In the genomic region with DNA sequence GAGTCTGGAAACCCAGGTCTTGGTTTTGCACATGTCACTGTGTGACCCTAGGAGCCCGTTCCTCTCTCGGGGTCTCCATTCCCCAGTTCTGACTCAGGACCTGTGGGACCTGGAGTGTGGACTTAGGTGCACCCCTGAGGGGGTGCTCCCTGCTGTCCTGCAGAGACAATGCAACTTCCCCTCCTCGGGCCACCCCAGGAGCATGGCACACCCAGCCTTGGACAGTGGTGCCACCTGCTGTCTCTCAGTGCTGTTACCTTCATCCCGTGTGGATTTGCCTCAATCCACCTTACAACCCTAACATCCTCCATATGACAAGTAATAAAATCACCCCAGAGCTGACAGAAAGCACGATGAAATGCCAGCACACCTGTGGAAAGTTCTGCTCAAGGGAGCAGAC, we compare ENCODE assay signal across 2 cellular contexts.
A peak's percentile ranks its signal among the peaks of the same experiment; 100 is the strongest.
TF ChIP-seq lines count a peak whose summit lies in the region.

No MANE protein-coding gene starts in this region.

TF ChIP-seq in K562, 482 proteins besides CTCF, POLR2A, EP300 and RAD21 (continues in another document):
- TF ChIP-seq ZEB2 (IDR thresholded peaks at IDR 0.05) (no peak), ZFP30 (CRISPR knock-in tag; IDR thresholded peaks at IDR 0.05; ENCODE audit: borderline replicate concordance) (no peak), NFE2L1 (tag; IDR thresholded peaks at IDR 0.05; ENCODE audit: borderline replicate concordance, low read depth) (no peak), NR4A1 (CRISPR knock-in tag; IDR thresholded peaks at IDR 0.05) (no peak), NR4A1 (tag; IDR thresholded peaks at IDR 0.05) (no peak), HNRNPUL1 (IDR thresholded peaks at IDR 0.05; ENCODE audit: low read length) (no peak), ZNF561 (CRISPR knock-in tag; conservative IDR thresholded peaks at IDR 0.05) (no peak), FOXJ2 (tag; IDR thresholded peaks at IDR 0.05) (no peak), ZZZ3 (IDR thresholded peaks at IDR 0.05) (no peak), RBM15 (IDR thresholded peaks at IDR 0.05; ENCODE audit: insufficient read depth, low read length) (no peak), PHF21A (IDR thresholded peaks at IDR 0.05; ENCODE audit: borderline replicate concordance, low read depth) (no peak), ZNF224 (CRISPR knock-in tag; IDR thresholded peaks at IDR 0.05) (no peak)
- TF ChIP-seq, protein P1, sequence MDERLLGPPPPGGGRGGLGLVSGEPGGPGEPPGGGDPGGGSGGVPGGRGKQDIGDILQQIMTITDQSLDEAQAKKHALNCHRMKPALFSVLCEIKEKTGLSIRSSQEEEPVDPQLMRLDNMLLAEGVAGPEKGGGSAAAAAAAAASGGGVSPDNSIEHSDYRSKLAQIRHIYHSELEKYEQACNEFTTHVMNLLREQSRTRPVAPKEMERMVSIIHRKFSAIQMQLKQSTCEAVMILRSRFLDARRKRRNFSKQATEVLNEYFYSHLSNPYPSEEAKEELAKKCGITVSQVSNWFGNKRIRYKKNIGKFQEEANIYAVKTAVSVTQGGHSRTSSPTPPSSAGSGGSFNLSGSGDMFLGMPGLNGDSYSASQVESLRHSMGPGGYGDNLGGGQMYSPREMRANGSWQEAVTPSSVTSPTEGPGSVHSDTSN (CRISPR knock-in tag; IDR thresholded peaks at IDR 0.05; ENCODE audit: low read depth): no peak
- TF ChIP-seq, protein P1 (tag; conservative IDR thresholded peaks at IDR 0.05; ENCODE audit: low read depth): no peak
- TF ChIP-seq, protein P2, sequence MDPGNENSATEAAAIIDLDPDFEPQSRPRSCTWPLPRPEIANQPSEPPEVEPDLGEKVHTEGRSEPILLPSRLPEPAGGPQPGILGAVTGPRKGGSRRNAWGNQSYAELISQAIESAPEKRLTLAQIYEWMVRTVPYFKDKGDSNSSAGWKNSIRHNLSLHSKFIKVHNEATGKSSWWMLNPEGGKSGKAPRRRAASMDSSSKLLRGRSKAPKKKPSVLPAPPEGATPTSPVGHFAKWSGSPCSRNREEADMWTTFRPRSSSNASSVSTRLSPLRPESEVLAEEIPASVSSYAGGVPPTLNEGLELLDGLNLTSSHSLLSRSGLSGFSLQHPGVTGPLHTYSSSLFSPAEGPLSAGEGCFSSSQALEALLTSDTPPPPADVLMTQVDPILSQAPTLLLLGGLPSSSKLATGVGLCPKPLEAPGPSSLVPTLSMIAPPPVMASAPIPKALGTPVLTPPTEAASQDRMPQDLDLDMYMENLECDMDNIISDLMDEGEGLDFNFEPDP (CRISPR knock-in tag; IDR thresholded peaks at IDR 0.05): no peak
- TF ChIP-seq, protein P3, sequence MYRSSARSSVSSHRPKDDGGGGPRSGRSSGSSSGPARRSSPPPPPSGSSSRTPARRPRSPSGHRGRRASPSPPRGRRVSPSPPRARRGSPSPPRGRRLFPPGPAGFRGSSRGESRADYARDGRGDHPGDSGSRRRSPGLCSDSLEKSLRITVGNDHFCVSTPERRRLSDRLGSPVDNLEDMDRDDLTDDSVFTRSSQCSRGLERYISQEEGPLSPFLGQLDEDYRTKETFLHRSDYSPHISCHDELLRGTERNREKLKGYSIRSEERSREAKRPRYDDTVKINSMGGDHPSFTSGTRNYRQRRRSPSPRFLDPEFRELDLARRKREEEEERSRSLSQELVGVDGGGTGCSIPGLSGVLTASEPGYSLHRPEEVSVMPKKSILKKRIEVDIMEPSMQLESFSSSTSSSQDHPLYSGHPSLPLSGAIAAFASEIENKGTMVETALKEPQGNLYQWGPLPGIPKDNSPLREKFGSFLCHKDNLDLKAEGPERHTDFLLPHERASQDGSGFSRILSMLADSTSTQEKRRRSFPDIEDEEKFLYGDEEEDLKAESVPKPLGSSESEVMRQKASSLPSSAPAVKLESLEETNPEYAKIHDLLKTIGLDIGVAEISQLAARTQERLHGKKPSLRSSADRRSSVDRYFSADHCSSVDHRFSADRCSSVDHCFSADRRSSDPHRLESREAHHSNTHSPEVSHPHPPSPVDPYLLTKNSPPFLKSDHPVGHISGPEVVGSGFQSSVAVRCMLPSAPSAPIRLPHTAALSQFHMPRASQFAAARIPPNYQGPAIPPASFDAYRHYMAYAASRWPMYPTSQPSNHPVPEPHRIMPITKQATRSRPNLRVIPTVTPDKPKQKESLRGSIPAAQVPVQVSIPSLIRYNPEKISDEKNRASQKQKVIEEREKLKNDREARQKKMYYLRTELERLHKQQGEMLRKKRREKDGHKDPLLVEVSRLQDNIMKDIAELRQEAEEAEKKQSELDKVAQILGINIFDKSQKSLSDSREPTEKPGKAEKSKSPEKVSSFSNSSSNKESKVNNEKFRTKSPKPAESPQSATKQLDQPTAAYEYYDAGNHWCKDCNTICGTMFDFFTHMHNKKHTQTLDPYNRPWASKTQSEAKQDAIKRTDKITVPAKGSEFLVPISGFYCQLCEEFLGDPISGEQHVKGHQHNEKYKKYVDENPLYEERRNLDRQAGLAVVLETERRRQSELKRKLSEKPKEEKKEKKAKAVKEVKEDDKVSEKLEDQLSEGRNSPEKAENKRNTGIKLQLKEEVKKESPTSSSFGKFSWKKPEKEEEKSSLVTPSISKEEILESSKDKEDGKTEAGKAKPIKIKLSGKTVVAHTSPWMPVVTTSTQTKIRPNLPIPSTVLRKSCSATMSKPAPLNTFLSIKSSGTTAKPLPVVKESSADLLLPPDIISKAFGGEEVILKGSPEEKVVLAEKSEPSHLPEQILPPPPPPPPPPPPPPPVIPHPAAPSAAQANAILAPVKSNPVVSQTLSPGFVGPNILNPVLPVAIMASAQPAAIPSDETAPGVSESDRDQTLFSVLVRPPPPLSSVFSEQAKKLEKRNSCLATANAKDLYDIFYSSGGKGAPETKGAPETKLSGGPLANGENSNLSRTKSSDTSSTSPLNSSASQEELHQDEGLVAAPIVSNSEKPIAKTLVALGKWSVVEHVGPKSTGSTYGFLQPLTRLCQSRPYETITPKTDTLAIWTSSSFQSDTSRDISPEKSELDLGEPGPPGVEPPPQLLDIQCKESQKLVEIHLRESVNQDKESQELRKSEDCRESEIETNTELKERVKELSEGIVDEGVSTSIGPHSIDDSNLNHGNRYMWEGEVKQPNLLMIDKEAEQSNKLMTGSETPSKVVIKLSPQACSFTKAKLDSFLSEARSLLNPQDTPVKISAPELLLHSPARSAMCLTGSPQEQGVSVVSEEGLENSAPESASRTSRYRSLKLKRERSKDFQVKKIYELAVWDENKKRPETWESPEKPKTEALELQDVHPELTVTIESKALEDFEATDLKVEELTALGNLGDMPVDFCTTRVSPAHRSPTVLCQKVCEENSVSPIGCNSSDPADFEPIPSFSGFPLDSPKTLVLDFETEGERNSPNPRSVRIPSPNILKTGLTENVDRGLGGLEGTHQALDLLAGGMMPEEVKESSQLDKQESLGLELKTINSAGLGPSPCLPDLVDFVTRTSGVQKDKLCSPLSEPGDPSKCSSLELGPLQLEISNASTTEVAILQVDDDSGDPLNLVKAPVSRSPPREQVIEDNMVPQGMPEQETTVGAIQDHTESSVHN (IDR thresholded peaks at IDR 0.05; ENCODE audit: borderline replicate concordance in 1 of 2, low read depth in 1 of 2): no peak

TF ChIP-seq in neural cell, 6 proteins besides CTCF, POLR2A, EP300 and RAD21:
- TF ChIP-seq, protein P4, sequence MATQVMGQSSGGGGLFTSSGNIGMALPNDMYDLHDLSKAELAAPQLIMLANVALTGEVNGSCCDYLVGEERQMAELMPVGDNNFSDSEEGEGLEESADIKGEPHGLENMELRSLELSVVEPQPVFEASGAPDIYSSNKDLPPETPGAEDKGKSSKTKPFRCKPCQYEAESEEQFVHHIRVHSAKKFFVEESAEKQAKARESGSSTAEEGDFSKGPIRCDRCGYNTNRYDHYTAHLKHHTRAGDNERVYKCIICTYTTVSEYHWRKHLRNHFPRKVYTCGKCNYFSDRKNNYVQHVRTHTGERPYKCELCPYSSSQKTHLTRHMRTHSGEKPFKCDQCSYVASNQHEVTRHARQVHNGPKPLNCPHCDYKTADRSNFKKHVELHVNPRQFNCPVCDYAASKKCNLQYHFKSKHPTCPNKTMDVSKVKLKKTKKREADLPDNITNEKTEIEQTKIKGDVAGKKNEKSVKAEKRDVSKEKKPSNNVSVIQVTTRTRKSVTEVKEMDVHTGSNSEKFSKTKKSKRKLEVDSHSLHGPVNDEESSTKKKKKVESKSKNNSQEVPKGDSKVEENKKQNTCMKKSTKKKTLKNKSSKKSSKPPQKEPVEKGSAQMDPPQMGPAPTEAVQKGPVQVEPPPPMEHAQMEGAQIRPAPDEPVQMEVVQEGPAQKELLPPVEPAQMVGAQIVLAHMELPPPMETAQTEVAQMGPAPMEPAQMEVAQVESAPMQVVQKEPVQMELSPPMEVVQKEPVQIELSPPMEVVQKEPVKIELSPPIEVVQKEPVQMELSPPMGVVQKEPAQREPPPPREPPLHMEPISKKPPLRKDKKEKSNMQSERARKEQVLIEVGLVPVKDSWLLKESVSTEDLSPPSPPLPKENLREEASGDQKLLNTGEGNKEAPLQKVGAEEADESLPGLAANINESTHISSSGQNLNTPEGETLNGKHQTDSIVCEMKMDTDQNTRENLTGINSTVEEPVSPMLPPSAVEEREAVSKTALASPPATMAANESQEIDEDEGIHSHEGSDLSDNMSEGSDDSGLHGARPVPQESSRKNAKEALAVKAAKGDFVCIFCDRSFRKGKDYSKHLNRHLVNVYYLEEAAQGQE (IDR thresholded peaks at IDR 0.05; ENCODE audit: borderline replicate concordance): no peak
- peak; percentile 63 for TF ChIP-seq SMC3 (conservative IDR thresholded peaks at IDR 0.05; ENCODE audit: poor library complexity)
TF ChIP-seq in neural cell: peak in this region for 1.
